In genomic region chr18:76487076-76487475, GRCh38 we compare ENCODE assay signal across 18 cellular contexts. TPM values are rescaled to one million over a fixed set of nuclear protein-coding genes. Genes with fewer than 3 reads are reported as not detected.
DNase-seq lines count a peak whose midpoint lies in the region; ATAC-seq, FAIRE-seq and TF ChIP-seq lines count a peak whose summit lies in the region.
"Had no signal": no experiment of that assay in that cellular context is flagged by ENCODE, and none has a peak within 500 bp of the region (broad histone marks: within the 10 kb centered on the region; RNA-seq: fewer than 3 reads in every experiment).

No MANE protein-coding gene starts in this region.

- H4K20me1 ChIP-seq in Karpas-422 (ENCODE audit: insufficient read depth, low read depth, low read length) (peaks cover 71% of the 10 kb centered on the region), GM12878 (ENCODE audit: control insufficient read depth, insufficient read depth) (no peaks in the 10 kb centered on the region), neural progenitor cell (ENCODE audit: low read depth) (peaks cover 94% of the 10 kb centered on the region)

- TF ChIP-seq POLR2A in GM12878 (IDR thresholded peaks at IDR 0.05; ENCODE audit: low read depth, low read length): no peak

- H3K9me2 ChIP-seq in Karpas-422 (replicated peaks; ENCODE audit: insufficient read depth, low read length): no peaks in the 10 kb centered on the region

- H3K4me3 ChIP-seq in Karpas-422 (ENCODE audit: low read length): peak overlapping the region; percentile 9; the same call in 1 of the 2 replicates
- H3K4me3 ChIP-seq in GM12878: no peak overlapping the region
- no peak overlapping the region for H3K4me3 ChIP-seq in neural progenitor cell
- H3K4me3 ChIP-seq: cardiac muscle cell, pancreas had no signal

- H3K36me3 Mint-ChIP-seq in neural progenitor cell: peaks cover 23% of the 10 kb centered on the region
- H3K36me3 Mint-ChIP-seq: immature natural killer cell had no signal

- SMC1A ChIA-PET in GM12878 (lab: Charles Lee; ENCODE audit: uncharacterized antibody, unreplicated experiment): interaction anchor here (1.6 to 2.2 kb wide), 4 partner anchors 10 to 44 kb away, joined by 4 to 10 read pairs (median 8); no protein-coding TSS in a partner anchor

- peak overlapping the region; percentile 93 for H3K4me2 ChIP-seq in Karpas-422 (ENCODE audit: low read depth, low read length, poor library complexity, severe bottlenecking)
- H3K4me2 ChIP-seq in GM12878 (ENCODE audit: control insufficient read depth, insufficient read depth): peak overlapping the region; percentile 69
- peak overlapping the region; percentile 96 for H3K4me2 ChIP-seq in neural progenitor cell

- no peak for TF ChIP-seq EP300 in GM12878 (IDR thresholded peaks at IDR 0.05; ENCODE audit: borderline replicate concordance in 1 of 2, control insufficient read depth in 1 of 2, low read depth in 2 of 2, low read length in 2 of 2)

- TF ChIP-seq CTCF in GM12878 (IDR thresholded peaks at IDR 0.05 in 2 of 3, conservative IDR thresholded peaks at IDR 0.05 in 1 of 3; ENCODE audit: control insufficient read depth in 2 of 3, extremely low read depth in 1 of 3, insufficient read depth in 1 of 3, low read depth in 3 of 3, low read length in 3 of 3) (no peak), neural progenitor cell (IDR thresholded peaks at IDR 0.05) (no peak)

- no peak overlapping the region for H3K4me3 Mint-ChIP-seq in neural progenitor cell
- H3K4me3 Mint-ChIP-seq: activated naive CD8-positive, alpha-beta T cell treated with anti-CD3 and anti-CD28 coated beads, Interleukin-2, amount 50 U/mL, for 24 hours; immature natural killer cell; T-helper 2 cell treated with Interferon-gamma antibody and Interleukin-4, amounts not matched to agents 5 μg/mL and 100 μg/mL, for 36 hours had no signal

- peaks cover 12% of the 10 kb centered on the region for H3F3A ChIP-seq in neural progenitor cell (ENCODE audit: low read depth)

- ATAC-seq in GM12878 (no peak), esophagus mucosa (no peak)
- ATAC-seq: activated naive CD8-positive, alpha-beta T cell treated with anti-CD3 and anti-CD28 coated beads, Interleukin-2, amount 50 U/mL, for 24 hours; pancreas had no signal

- intact Hi-C loops in GM12878 (cut with micrococcal nuclease; ENCODE audit: unreplicated experiment): loop anchor here (10.0 kb wide), 1 partner anchor 1282 kb away; the partner anchor contains the start of gene PTGR3

- peaks cover 3% of the 10 kb centered on the region for H3K27me3 Mint-ChIP-seq in neural progenitor cell (ENCODE audit: insufficient read depth, low read depth)
- H3K27me3 Mint-ChIP-seq: activated naive CD8-positive, alpha-beta T cell treated with anti-CD3 and anti-CD28 coated beads, Interleukin-2, amount 50 U/mL, for 24 hours had no signal

- FAIRE-seq in GM12878 (lab: Jason Lieb, UNC): no peak
- FAIRE-seq: pancreas had no signal

- in situ Hi-C loops in GM12878 (cut with MboI): no loop called here

- peak; percentile 42 for DNase-seq in EH (ENCODE audit: low read depth)
- peak; percentile 69 for DNase-seq in Karpas-422
- no peak for DNase-seq in GM12878 (ENCODE audit: low read depth, low spot score)
- DNase-seq in neural progenitor cell (ENCODE audit: low spot score): no peak
- DNase-seq in SIG-M5 treated with dmso at 0.1 percent for 504 hours (lab: John Stamatoyannopoulos, UW; ENCODE audit: unreplicated experiment): no peak
- no peak for DNase-seq in NCI-H1417 treated with DMSO at 0.1 percent for 48 hours (lab: John Stamatoyannopoulos, UW)
- DNase-seq: activated CD8-positive, alpha-beta memory T cell treated with anti-CD3 and anti-CD28 coated beads for 24 hours; activated naive CD8-positive, alpha-beta T cell treated with anti-CD3 and anti-CD28 coated beads, Interleukin-2, amount 50 U/mL, for 24 hours; dorsolateral prefrontal cortex; erythroblast; immature natural killer cell; NCI-H1436 treated with DMSO at 0.1 percent for 48 hours; NCI-H226; pancreas; stimulated activated CD4-positive, alpha-beta T cell treated with anti-CD3 and anti-CD28 coated beads, Interleukin-2, amount 100 ng/mL, for 48 hours had no signal

- H3K27ac Mint-ChIP-seq in neural progenitor cell: no peak overlapping the region
- H3K27ac Mint-ChIP-seq: activated naive CD8-positive, alpha-beta T cell treated with anti-CD3 and anti-CD28 coated beads, Interleukin-2, amount 50 U/mL, for 24 hours; immature natural killer cell; T-helper 2 cell treated with Interferon-gamma antibody and Interleukin-4, amounts not matched to agents 5 μg/mL and 100 μg/mL, for 36 hours had no signal

- no peaks in the 10 kb centered on the region for H3K9me3 ChIP-seq in Karpas-422 (ENCODE audit: low read length)
- no peaks in the 10 kb centered on the region for H3K9me3 ChIP-seq in GM12878 (replicated peaks; ENCODE audit: control insufficient read depth, insufficient read depth, low read length)
- no peaks in the 10 kb centered on the region for H3K9me3 ChIP-seq in neural progenitor cell (ENCODE audit: low read depth)
- H3K9me3 ChIP-seq: pancreas had no signal

- H3K4me1 Mint-ChIP-seq in neural progenitor cell: peaks cover 69% of the 10 kb centered on the region

- POLR2A ChIA-PET in GM12878 (lab: Charles Lee): interaction anchor here (1.4 to 2.1 kb wide), 2 partner anchors 8 to 13 kb away, joined by 3 to 7 read pairs; no protein-coding TSS in a partner anchor

- H3K27me3 ChIP-seq in Karpas-422 (ENCODE audit: low read length) (no peaks in the 10 kb centered on the region), GM12878 (replicated peaks in 1 of 2; ENCODE audit: control insufficient read depth in 2 of 2, insufficient read depth in 2 of 2, low read length in 1 of 2) (no peaks in the 10 kb centered on the region), neural progenitor cell (no peaks in the 10 kb centered on the region)
- H3K27me3 ChIP-seq: cardiac muscle cell, pancreas had no signal

- H3K9ac ChIP-seq in Karpas-422 (ENCODE audit: low read length): no peak overlapping the region
- no peak overlapping the region for H3K9ac ChIP-seq in GM12878 (ENCODE audit: control insufficient read depth, insufficient read depth, low read length)
- no peak overlapping the region for H3K9ac ChIP-seq in neural progenitor cell

- BruUV-seq in GM12878 (replicated peaks; lab: Mats Ljungman, UMichigan): no TSS peak

- RAD21 ChIA-PET in GM12878 (lab: Charles Lee; ENCODE audit: unreplicated experiment): interaction anchor here (1.3 kb wide), 1 partner anchor 36 kb away, joined by 4 read pairs; no protein-coding TSS in a partner anchor

- H3K79me2 ChIP-seq in Karpas-422 (ENCODE audit: low read length) (peaks cover 95% of the 10 kb centered on the region), GM12878 (ENCODE audit: control insufficient read depth, insufficient read depth, low read length) (peaks cover 93% of the 10 kb centered on the region), neural progenitor cell (ENCODE audit: low read depth) (peaks cover 94% of the 10 kb centered on the region)

- H2AFZ ChIP-seq in Karpas-422 (ENCODE audit: low read length) (no peak overlapping the region), GM12878 (ENCODE audit: control insufficient read depth, low read depth, low read length) (no peak overlapping the region), neural progenitor cell (replicated peaks) (no peak overlapping the region)

- 93% methylated on average over 5 of the region's 5 CpGs for WGBS in GM12878 (ENCODE audit: insufficient coverage, insufficient replicate concordance, low lambda C conversion rate, missing lambda C conversion rate)

- no peak for TF ChIP-seq RAD21 in GM12878 (IDR thresholded peaks at IDR 0.05; ENCODE audit: insufficient read depth, low read depth, low read length)

- H3K36me3 ChIP-seq in Karpas-422 (ENCODE audit: insufficient read depth, low read length) (peaks cover 12% of the 10 kb centered on the region; the same call in 1 of the 2 replicates), GM12878 (ENCODE audit: control insufficient read depth in 2 of 2, insufficient read depth in 2 of 2, low read length in 1 of 2) (peaks cover 4 to 5% of the 10 kb centered on the region in 2 experiments; a peak in 2 of 4 replicates), neural progenitor cell (no peaks in the 10 kb centered on the region)
- H3K36me3 ChIP-seq: cardiac muscle cell, pancreas had no signal

- H3K27ac ChIP-seq in Karpas-422 (ENCODE audit: low read length): peak overlapping the region; percentile 35
- H3K27ac ChIP-seq in GM12878 (ENCODE audit: control insufficient read depth, insufficient read depth): peak overlapping the region; percentile 39; the same call in 1 of the 2 replicates
- H3K27ac ChIP-seq in neural progenitor cell: no peak overlapping the region
- H3K27ac ChIP-seq: cardiac muscle cell had no signal

- H3K4me1 ChIP-seq in Karpas-422 (ENCODE audit: low read length) (peaks cover 66% of the 10 kb centered on the region), GM12878 (ENCODE audit: control insufficient read depth, insufficient read depth, low read length) (peaks cover 30% of the 10 kb centered on the region), neural progenitor cell (peaks cover 65% of the 10 kb centered on the region)

- CTCF ChIA-PET in GM12878 (lab: Yijun Ruan, JAX): interaction anchor here (0.8 to 2.1 kb wide), 3 partner anchors 15 to 87 kb away, joined by 3 to 10 read pairs (median 4); no protein-coding TSS in a partner anchor

- H3K9me3 Mint-ChIP-seq in neural progenitor cell: no peaks in the 10 kb centered on the region
- H3K9me3 Mint-ChIP-seq: activated naive CD8-positive, alpha-beta T cell treated with anti-CD3 and anti-CD28 coated beads, Interleukin-2, amount 50 U/mL, for 24 hours; immature natural killer cell; T-helper 2 cell treated with Interferon-gamma antibody and Interleukin-4, amounts not matched to agents 5 μg/mL and 100 μg/mL, for 36 hours had no signal

RNA-seq across cellular contexts. Expression of gene ZNF516, which starts 8.0 kb away (rescaled TPM):
- total RNA-seq in Karpas-422 (2014; rRNA removed; shearing (Covaris generic); ENCODE audit: low replicate concordance): 41.0 and 53.3 TPM in 2 replicates
- 64.3 and 64.4 TPM in 2 replicates for total RNA-seq in GM12878 (2013; cell fraction: nucleolus; rRNA removed)
- total RNA-seq in GM12878 (2014; rRNA removed) (9.5 and 12.1 TPM in 2 replicates), GM12878 (2014; rRNA removed; fragmentation: Illumina TruSeq; extraction: Trizol) (6.8 and 6.9 TPM in 2 replicates), GM12878 (2021) (23.8 and 32.0 TPM in 2 replicates), neural progenitor cell (ENCODE audit: low replicate concordance) (45.5 and 83.3 TPM in 2 replicates), esophagus mucosa (19.3 TPM)
- polyA plus RNA-seq in GM12878 (2011; ENCODE audit: low read depth): 7.3 TPM
- polyA plus RNA-seq in GM12878 (2011; rRNA removed) (8.7 and 9.0 TPM in 2 replicates), GM12878 (2014; fragmentation: Illumina TruSeq; extraction: Trizol) (3.9 and 4.7 TPM in 2 replicates), GM12878 (2014; fragmentation: Nextera tagmentation; extraction: Ambion mirVana) (1 to 10 TPM; 2.0 to 4.2 TPM), GM12878 (2014; rRNA removed) (9.8 and 10.4 TPM in 2 replicates), GM12878 (2016; fragmentation: Nextera tagmentation; extraction: Ambion mirVana) (1 to 10 TPM; 8.2 to 8.3 TPM)
- polyA plus RNA-seq in GM12878 (2011; cell fraction: cytosol; rRNA removed): 5.5 and 6.0 TPM in 2 replicates
- 21.3 and 23.9 TPM in 2 replicates for polyA plus RNA-seq in GM12878 (2011; cell fraction: nucleus; rRNA removed)
- 11.5 and 14.1 TPM in 2 replicates for polyA plus RNA-seq in GM12878 (2012)
- 6.5 and 11.3 TPM in 2 replicates for polyA minus RNA-seq in GM12878 (2011; rRNA and poly(A)+ RNA removed)
- polyA minus RNA-seq in GM12878 (2011; cell fraction: cytosol; rRNA and poly(A)+ RNA removed): 6.0 and 11.0 TPM in 2 replicates
- polyA minus RNA-seq in GM12878 (2011; cell fraction: nucleus; rRNA and poly(A)+ RNA removed): 22.1 and 30.9 TPM in 2 replicates

Comparison
In these comparisons a context has a peak if more than half of its experiments do, and no peak if none do; other contexts are left out.
1. DNase-seq: peak in EH (single experiment) and Karpas-422 (single experiment); none in GM12878 (single experiment), neural progenitor cell (single experiment), SIG-M5 treated with dmso at 0.1 percent for 504 hours (single experiment) and NCI-H1417 treated with DMSO at 0.1 percent for 48 hours (single experiment).
2. Peak in every context shown above with its lines, with median percentiles within 50 percentile points of each other: H3K4me2 ChIP-seq.